Comparison of ENCODE assay signal across 27 cellular contexts in genomic region chr15:100707229-100707628, GRCh38.
"Had no signal": no experiment of that assay in that cellular context is flagged by ENCODE, and none has a peak within 500 bp of the region (broad histone marks: within the 10 kb centered on the region; RNA-seq: fewer than 3 reads in every experiment).

No MANE protein-coding gene starts in this region.

- H3K4me1 Mint-ChIP-seq: stimulated activated memory B cell treated with anti-CD40 and anti-IgM and Interleukin-4, amounts not matched to agents 10 μg/mL and 1 μg/mL and 100 μg/mL, for 72 hours; T-helper 17 cell had no signal

- H3K4me3 Mint-ChIP-seq: activated T-cell treated with anti-CD3 and anti-CD28 coated beads, Interleukin-2, amount 50 U/mL, for 24 hours; activated T-helper 17 cell treated with anti-CD3 and anti-CD28 coated beads, Interleukin-2, amount 50 U/mL, for 72 hours; nephron; stimulated activated memory B cell treated with anti-CD40 and anti-IgM and Interleukin-4, amounts not matched to agents 10 μg/mL and 1 μg/mL and 100 μg/mL, for 72 hours; stimulated activated naive CD8-positive, alpha-beta T cell treated with anti-CD3 and anti-CD28 coated beads, Interleukin-15, amount 100 ng/mL, for 72 hours; T-helper 17 cell had no signal

- H3K27ac ChIP-seq: breast epithelium, esophagus squamous epithelium, left lung, right lobe of liver, thyroid gland, WERI-Rb-1 had no signal

- DNase-seq: activated CD4-positive, alpha-beta T cell treated with anti-CD3 and anti-CD28 coated beads for 48 hours; activated CD4-positive, alpha-beta T cell treated with anti-CD3 and anti-CD28 coated beads, Interleukin-2, amount 50 U/mL, for 48 hours; activated CD8-positive, alpha-beta memory T cell treated with anti-CD3 and anti-CD28 coated beads, Interleukin-2, amount 50 U/mL, for 48 hours; activated gamma-delta T cell treated with Interleukin-2 at 50 U/mL for 16 hours; activated naive CD4-positive, alpha-beta T cell treated with anti-CD3 and anti-CD28 coated beads, Interleukin-2, amount 50 U/mL, for 16 hours; activated T-cell treated with anti-CD3 and anti-CD28 coated beads, Interleukin-2, amount 50 U/mL, for 24 hours; amniotic stem cell; central memory CD4-positive, alpha-beta T cell; esophagus squamous epithelium; left lung; right lobe of liver; small intestine; stimulated activated CD4-positive, alpha-beta T cell treated with anti-CD3 and anti-CD28 coated beads, Interleukin-1b, Interleukin-23, amount 100 ng/mL, for 48 hours; stimulated activated CD4-positive, alpha-beta T cell treated with anti-CD3 and anti-CD28 coated beads, Interleukin-4, amount 100 ng/mL, for 4 hours; stimulated activated CD8-positive, alpha-beta memory T cell treated with anti-CD3 and anti-CD28 coated beads, Interleukin-4, amount 100 ng/mL, for 48 hours; stimulated activated naive CD8-positive, alpha-beta T cell treated with anti-CD3 and anti-CD28 coated beads, Interleukin-15, amount 100 ng/mL, for 72 hours; substantia nigra; T-helper 17 cell; T1000; thyroid gland; WERI-Rb-1 had no signal

- H3K4me1 ChIP-seq: left lung, right lobe of liver, thyroid gland had no signal

- H3K36me3 ChIP-seq: breast epithelium, esophagus squamous epithelium, left lung, right lobe of liver, thyroid gland, WERI-Rb-1 had no signal

- FAIRE-seq: frontal cortex, small intestine had no signal

- H3K9me3 ChIP-seq: breast epithelium, esophagus squamous epithelium, left lung, right lobe of liver, thyroid gland had no signal

- H3K27me3 ChIP-seq: breast epithelium, esophagus squamous epithelium, left lung, thyroid gland had no signal

- H3K4me3 ChIP-seq: breast epithelium, esophagus squamous epithelium, left lung, right lobe of liver, thyroid gland had no signal

- H3K27ac Mint-ChIP-seq: activated T-cell treated with anti-CD3 and anti-CD28 coated beads, Interleukin-2, amount 50 U/mL, for 24 hours; activated T-helper 17 cell treated with anti-CD3 and anti-CD28 coated beads, Interleukin-2, amount 50 U/mL, for 72 hours; nephron; stimulated activated memory B cell treated with anti-CD40 and anti-IgM and Interleukin-4, amounts not matched to agents 10 μg/mL and 1 μg/mL and 100 μg/mL, for 72 hours; stimulated activated naive CD8-positive, alpha-beta T cell treated with anti-CD3 and anti-CD28 coated beads, Interleukin-15, amount 100 ng/mL, for 72 hours; T-helper 17 cell had no signal

- ATAC-seq: activated CD4-positive, CD25-positive, alpha-beta regulatory T cell treated with anti-CD3 and anti-CD28 coated beads, Interleukin-2, amount 50 U/mL, for 24 hours; activated T-helper 17 cell treated with anti-CD3 and anti-CD28 coated beads, Interleukin-2, amount 50 U/mL, for 72 hours; left lung; right lobe of liver; stimulated activated memory B cell treated with anti-CD40 and anti-IgM and Interleukin-4, amounts not matched to agents 10 μg/mL and 1 μg/mL and 100 μg/mL, for 72 hours; stimulated activated naive CD8-positive, alpha-beta T cell treated with anti-CD3 and anti-CD28 coated beads, Interleukin-15, amount 100 ng/mL, for 72 hours; T-helper 17 cell had no signal
